1 cellular context compared by ENCODE assay signal in genomic region chr19:39405930-39406655, GRCh38.
A peak's percentile ranks its signal among the peaks of the same experiment; 100 is the strongest.
TF ChIP-seq lines count a peak whose summit lies in the region.

No MANE protein-coding gene starts in this region.

TF ChIP-seq in K562, 482 proteins besides CTCF, POLR2A, EP300 and RAD21 (continued from another document and continues in another):
- no peak for TF ChIP-seq CREB3L1 (IDR thresholded peaks at IDR 0.05; ENCODE audit: borderline replicate concordance, low read depth)
- peak; percentile 20; the same call in 1 of the 2 replicates for TF ChIP-seq NFRKB (IDR thresholded peaks at IDR 0.05; ENCODE audit: low read depth)
- no peak for TF ChIP-seq ZNF561 (CRISPR knock-in tag; conservative IDR thresholded peaks at IDR 0.05)
- TF ChIP-seq SAP30 (IDR thresholded peaks at IDR 0.05; ENCODE audit: borderline replicate concordance, insufficient read depth, low read depth, low read length, poor library complexity, severe bottlenecking): no peak
- TF ChIP-seq HIVEP1 (CRISPR knock-in tag; IDR thresholded peaks at IDR 0.05): no peak
- TF ChIP-seq TRIM28 (IDR thresholded peaks at IDR 0.05): 0 out of 2 replicates have a peak, but pooled peaks have one; percentile 27
- TF ChIP-seq E2F5 (CRISPR knock-in tag; IDR thresholded peaks at IDR 0.05): no peak
- TF ChIP-seq CBFA2T2 (conservative IDR thresholded peaks at IDR 0.05): no peak
- peak; percentile 66; the same call in 1 of the 2 replicates for TF ChIP-seq HBP1 (CRISPR knock-in tag; IDR thresholded peaks at IDR 0.05)
- 0 out of 2 replicates have a peak, but pooled peaks have one; percentile 18 for TF ChIP-seq NCOA1 (IDR thresholded peaks at IDR 0.05; ENCODE audit: low read depth)
- TF ChIP-seq SIRT6 (IDR thresholded peaks at IDR 0.05; ENCODE audit: low read depth, low read length): no peak
- TF ChIP-seq BACH1 (tag; IDR thresholded peaks at IDR 0.05): no peak
- peak; percentile 37 to 62; a peak in 2 of 4 replicates for TF ChIP-seq MLLT1 (IDR thresholded peaks at IDR 0.05)
- TF ChIP-seq MCM7 (IDR thresholded peaks at IDR 0.05): no peak
- TF ChIP-seq DPF2 (IDR thresholded peaks at IDR 0.05): peak; percentile 35
- no peak for TF ChIP-seq ZNF785 (CRISPR knock-in tag; IDR thresholded peaks at IDR 0.05)
- no peak for TF ChIP-seq ATF1 (CRISPR knock-in tag; IDR thresholded peaks at IDR 0.05)
- TF ChIP-seq ATF1 (tag; IDR thresholded peaks at IDR 0.05): no peak
- no peak for TF ChIP-seq MEIS2 (IDR thresholded peaks at IDR 0.05; ENCODE audit: partially characterized antibody)
- no peak for TF ChIP-seq MITF (IDR thresholded peaks at IDR 0.05)
- TF ChIP-seq ZNF77 (CRISPR knock-in tag; IDR thresholded peaks at IDR 0.05): no peak
- TF ChIP-seq KAT7 (CRISPR knock-in tag; IDR thresholded peaks at IDR 0.05; ENCODE audit: borderline replicate concordance): no peak
- TF ChIP-seq SP1 (CRISPR knock-in tag; IDR thresholded peaks at IDR 0.05): 0 out of 2 replicates have a peak, but pooled peaks have one; percentile 28
- no peak for TF ChIP-seq BRCA1 (IDR thresholded peaks at IDR 0.05)
- TF ChIP-seq BRCA1 (CRISPR knock-in tag; IDR thresholded peaks at IDR 0.05): no peak
- no peak for TF ChIP-seq RCOR1 (IDR thresholded peaks at IDR 0.05; ENCODE audit: borderline replicate concordance in 1 of 2, low read depth in 2 of 2, low read length in 2 of 2)
- TF ChIP-seq HEY1 (CRISPR knock-in tag; IDR thresholded peaks at IDR 0.05; ENCODE audit: borderline replicate concordance): no peak
- 0 out of 2 replicates have a peak, but pooled peaks have one; percentile 32 for TF ChIP-seq BCOR (IDR thresholded peaks at IDR 0.05)
- peak; percentile 68; the same call in 1 of the 2 replicates for TF ChIP-seq ZBTB2 (IDR thresholded peaks at IDR 0.05)
- TF ChIP-seq HOXB6 (CRISPR knock-in tag; IDR thresholded peaks at IDR 0.05; ENCODE audit: borderline replicate concordance): no peak
- TF ChIP-seq NKRF (IDR thresholded peaks at IDR 0.05; ENCODE audit: borderline replicate concordance): peak; percentile 61
- TF ChIP-seq SMAD4 (CRISPR knock-in tag; conservative IDR thresholded peaks at IDR 0.05): peak; percentile 51
- TF ChIP-seq ZFP30 (CRISPR knock-in tag; IDR thresholded peaks at IDR 0.05; ENCODE audit: borderline replicate concordance): no peak
- no peak for TF ChIP-seq CHD2 (IDR thresholded peaks at IDR 0.05; ENCODE audit: low read depth, low read length)
- TF ChIP-seq ZNF324 (CRISPR knock-in tag; IDR thresholded peaks at IDR 0.05): no peak
- TF ChIP-seq POLR2G (IDR thresholded peaks at IDR 0.05; ENCODE audit: low read depth, low read length): no peak
- no peak for TF ChIP-seq MAZ (CRISPR knock-in tag; conservative IDR thresholded peaks at IDR 0.05 in 1 of 2, IDR thresholded peaks at IDR 0.05 in 1 of 2)
- no peak for TF ChIP-seq PRDM10 (IDR thresholded peaks at IDR 0.05; ENCODE audit: partially characterized antibody)
- no peak for TF ChIP-seq ZNF124 (CRISPR knock-in tag; IDR thresholded peaks at IDR 0.05)
- TF ChIP-seq MEF2D (tag; conservative IDR thresholded peaks at IDR 0.05; ENCODE audit: low read depth): no peak
- 0 out of 2 replicates have a peak, but pooled peaks have one; percentile 3 for TF ChIP-seq NFIC (IDR thresholded peaks at IDR 0.05)
- no peak for TF ChIP-seq FOXA3 (CRISPR knock-in tag; conservative IDR thresholded peaks at IDR 0.05 in 1 of 2, IDR thresholded peaks at IDR 0.05 in 1 of 2)
- no peak for TF ChIP-seq ZFP36 (IDR thresholded peaks at IDR 0.05; ENCODE audit: low read depth, low read length, partially characterized antibody)
- peak in 1 of 2 experiments; percentile 57; a peak in 2 of 4 replicates for TF ChIP-seq TRIM24 (IDR thresholded peaks at IDR 0.05)
- no peak for TF ChIP-seq HDGF (IDR thresholded peaks at IDR 0.05)
- peak in 1 of 2 experiments; percentile 10 for TF ChIP-seq E2F6 (IDR thresholded peaks at IDR 0.05; ENCODE audit: borderline replicate concordance in 1 of 2, extremely low read depth in 1 of 2, insufficient read depth in 1 of 2, insufficient read length in 1 of 2, low read depth in 1 of 2, low read length in 1 of 2, poor library complexity in 1 of 2, severe bottlenecking in 1 of 2)
- TF ChIP-seq EGR1 (conservative IDR thresholded peaks at IDR 0.05): peak; percentile 44; the same call in 1 of the 2 replicates
- TF ChIP-seq DNMT1 (IDR thresholded peaks at IDR 0.05): no peak
- no peak for TF ChIP-seq SRSF3 (IDR thresholded peaks at IDR 0.05; ENCODE audit: insufficient read depth, low read length)
- no peak for TF ChIP-seq YY1 (IDR thresholded peaks at IDR 0.05; ENCODE audit: borderline replicate concordance in 1 of 3, control insufficient read depth in 1 of 3, extremely low read depth in 1 of 3, insufficient read depth in 3 of 3, insufficient read length in 1 of 3, insufficient replicate concordance in 2 of 3, low read depth in 1 of 3, low read length in 2 of 3)
- TF ChIP-seq L3MBTL2 (IDR thresholded peaks at IDR 0.05): no peak
- no peak for TF ChIP-seq ZNF57 (CRISPR knock-in tag; IDR thresholded peaks at IDR 0.05)
- TF ChIP-seq LEF1 (IDR thresholded peaks at IDR 0.05): peak; percentile 17; the same call in 1 of the 2 replicates
- TF ChIP-seq ZNF586 (CRISPR knock-in tag; conservative IDR thresholded peaks at IDR 0.05): no peak
- TF ChIP-seq THRB (CRISPR knock-in tag; conservative IDR thresholded peaks at IDR 0.05): peak; percentile 73; the same call in 1 of the 2 replicates
- TF ChIP-seq NRF1 (conservative IDR thresholded peaks at IDR 0.05 in 1 of 2, IDR thresholded peaks at IDR 0.05 in 1 of 2): peak; percentile 49 to 62; a peak in 2 of 4 replicates
